13 cellular contexts compared by ENCODE assay signal in genomic region chr12:105025890-105026289, GRCh38. TPM values are rescaled to one million over a fixed set of nuclear protein-coding genes. Genes with fewer than 3 reads are reported as not detected.
A peak's percentile ranks its signal among the peaks of the same experiment; 100 is the strongest.
DNase-seq lines count a peak whose midpoint lies in the region; ATAC-seq and TF ChIP-seq lines count a peak whose summit lies in the region.
"Had no signal": no experiment of that assay in that cellular context is flagged by ENCODE, and none has a peak within 500 bp of the region (broad histone marks: within the 10 kb centered on the region; RNA-seq: fewer than 3 reads in every experiment).

No MANE protein-coding gene starts in this region.

- H3K4me1 ChIP-seq in ascending aorta (peaks cover 3 to 22% of the 10 kb centered on the region in 2 donors), sigmoid colon (peaks cover 0 to 45% (median 41%) of the 10 kb centered on the region in 4 donors), spleen (peaks cover 0 to 5% (median 0%) of the 10 kb centered on the region in 6 donors)

- no peak for TF ChIP-seq CTCF in ascending aorta (IDR thresholded peaks at IDR 0.05)
- no peak for TF ChIP-seq CTCF in sigmoid colon (IDR thresholded peaks at IDR 0.05)
- no peak for TF ChIP-seq CTCF in WERI-Rb-1 (IDR thresholded peaks at IDR 0.05; ENCODE audit: low read depth, low read length)
- no peak for TF ChIP-seq CTCF in spleen (IDR thresholded peaks at IDR 0.05 in 8 of 11, conservative IDR thresholded peaks at IDR 0.05 in 3 of 11)

- H3K9me3 ChIP-seq in ascending aorta = no peaks in the 10 kb centered on the region
- no peaks in the 10 kb centered on the region for H3K9me3 ChIP-seq in sigmoid colon
- H3K9me3 ChIP-seq in WERI-Rb-1 (ENCODE audit: severe bottlenecking) = no peaks in the 10 kb centered on the region
- no peaks in the 10 kb centered on the region for H3K9me3 ChIP-seq in spleen
- H3K9me3 ChIP-seq: gastrocnemius medialis had no signal

- ATAC-seq in left ventricle myocardium superior = peak; percentile 89
- no peak for ATAC-seq in HG03571 (IDR thresholded peaks at IDR 0.05; ENCODE audit: unreplicated experiment)
- ATAC-seq: activated naive CD4-positive, alpha-beta T cell treated with anti-CD3 and anti-CD28 coated beads, Interleukin-2, amount 50 U/mL, for 72 hours; K562; natural killer cell treated with Interleukin-12 subunit alpha and Interleukin-12 subunit beta and Interleukin-15 and Interleukin-18, amount 100 ng/mL, for 72 hours had no signal

- H3K27me3 ChIP-seq in ascending aorta (no peaks in the 10 kb centered on the region), sigmoid colon (no peaks in the 10 kb centered on the region), WERI-Rb-1 (ENCODE audit: insufficient read depth, low read depth, severe bottlenecking) (no peaks in the 10 kb centered on the region), spleen (replicated peaks in 1 of 7) (no peaks in the 10 kb centered on the region)
- H3K27me3 ChIP-seq: gastrocnemius medialis had no signal

- peaks cover 0 to 4% of the 10 kb centered on the region in 2 donors for H3K36me3 ChIP-seq in ascending aorta
- peaks cover 0 to 4% (median 0%) of the 10 kb centered on the region in 4 donors for H3K36me3 ChIP-seq in sigmoid colon
- H3K36me3 ChIP-seq in WERI-Rb-1 = no peaks in the 10 kb centered on the region
- no peaks in the 10 kb centered on the region for H3K36me3 ChIP-seq in spleen
- H3K36me3 ChIP-seq: gastrocnemius medialis had no signal

- DNase-seq in GM04503 (ENCODE audit: low read depth) (peak; percentile 81), ascending aorta (ENCODE audit: low spot score in 2 of 2) (peak; percentile 23 to 88), left ventricle myocardium superior (no peak), sigmoid colon (peak; percentile 76), WERI-Rb-1 (no peak), spleen (no peak), mesenteric fat pad (ENCODE audit: low spot score) (no peak)
- DNase-seq: activated B cell treated with CpG ODN at 0.5 μM for 24 hours had no signal

- TF ChIP-seq POLR2A in sigmoid colon (IDR thresholded peaks at IDR 0.05) (no peak), spleen (IDR thresholded peaks at IDR 0.05) (no peak)

- H3K27ac ChIP-seq in ascending aorta (peak overlapping the region; percentile 63 to 81), sigmoid colon (peak overlapping the region; percentile 61 to 74 (median 64)), WERI-Rb-1 (no peak overlapping the region), spleen (no peak overlapping the region)

- peak in 1 of 4 donors; percentile 51 for TF ChIP-seq EP300 in sigmoid colon (IDR thresholded peaks at IDR 0.05)

- intact Hi-C loops in ascending aorta (cut with DNase I) = loop anchor here (2.0 kb wide), 1 partner anchor 67 kb away; the partner anchor contains the start of gene SLC41A2
- intact Hi-C loops in left ventricle myocardium superior (cut with micrococcal nuclease) = no loop called here
- intact Hi-C loops in sigmoid colon (cut with DNase I) = loop anchor here (5.0 kb wide), 1 partner anchor 39 kb away; the partner anchor contains the start of gene NOPCHAP1
- intact Hi-C loops in spleen (cut with DNase I; ENCODE audit: low total_unique reads) = no loop called here

- no peak overlapping the region for H3K4me3 ChIP-seq in ascending aorta
- no peak overlapping the region for H3K4me3 ChIP-seq in sigmoid colon
- H3K4me3 ChIP-seq in WERI-Rb-1 (ENCODE audit: low read depth, low read length) = no peak overlapping the region
- no peak overlapping the region for H3K4me3 ChIP-seq in spleen
- H3K4me3 ChIP-seq: gastrocnemius medialis, K562 had no signal

- WGBS in sigmoid colon, 2 donors = 11 to 53% methylated on average over 5 of the region's 5 CpGs
- 60 to 86% (median 82%) methylated on average over 5 of the region's 5 CpGs for WGBS in spleen, 5 donors

RNA-seq across cellular contexts. Expression of gene NOPCHAP1, which starts 39.8 kb away (rescaled TPM):
- total RNA-seq in ascending aorta = 31.9 TPM
- total RNA-seq in left ventricle myocardium superior = 8.5 TPM
- total RNA-seq in sigmoid colon = 1 to 10 TPM; 3.9 to 6.6 (median 6.1) TPM
- polyA plus RNA-seq in sigmoid colon = 1 to 10 TPM; 7.2 to 9.1 (median 8.8) TPM
- 10 to 100 TPM in 3 of 7 donors, 1 to 10 TPM in 4; 2.5 to 15.1 (median 8.6) TPM for total RNA-seq in spleen
- polyA plus RNA-seq in spleen = 10 to 100 TPM in 2 of 3 donors, 1 to 10 TPM in 1; 9.5 to 13.1 (median 12.2) TPM
- total RNA-seq in mesenteric fat pad = 20.8 TPM

RNA-seq across cellular contexts. Expression of gene ALDH1L2, which starts 58.4 kb away (rescaled TPM):
- total RNA-seq in ascending aorta (68.9 TPM), left ventricle myocardium superior (2.5 TPM), sigmoid colon (10 to 100 TPM in 1 of 4 donors, 1 to 10 TPM in 3; 3.1 to 13.0 (median 6.6) TPM), spleen (10 to 100 TPM in 1 of 7 donors, 1 to 10 TPM in 6; 1.6 to 10.4 (median 4.1) TPM), mesenteric fat pad (21.1 TPM)
- polyA plus RNA-seq in sigmoid colon (1 to 10 TPM in 1 of 3 donors, under 1 TPM in 2; 0.23 to 1.3 (median 0.60) TPM), spleen (under 1 TPM; 0.07 to 0.26 (median 0.22) TPM)

Comparison
In these comparisons a context has a peak if more than half of its experiments do, and no peak if none do; other contexts are left out.
1. DNase-seq: peak in GM04503 (single experiment), ascending aorta (2 of 2) and sigmoid colon (single experiment); none in left ventricle myocardium superior (single experiment), WERI-Rb-1 (single experiment), spleen (single experiment) and mesenteric fat pad (single experiment).
2. H3K27ac ChIP-seq: peak in ascending aorta (2 of 2) and sigmoid colon (4 of 4); none in WERI-Rb-1 (single experiment) and spleen (0 of 8).
3. intact Hi-C loops: an anchor here in ascending aorta (2.0 kb wide) and sigmoid colon (5.0 kb wide); none called in left ventricle myocardium superior and spleen.